In the genomic region with DNA sequence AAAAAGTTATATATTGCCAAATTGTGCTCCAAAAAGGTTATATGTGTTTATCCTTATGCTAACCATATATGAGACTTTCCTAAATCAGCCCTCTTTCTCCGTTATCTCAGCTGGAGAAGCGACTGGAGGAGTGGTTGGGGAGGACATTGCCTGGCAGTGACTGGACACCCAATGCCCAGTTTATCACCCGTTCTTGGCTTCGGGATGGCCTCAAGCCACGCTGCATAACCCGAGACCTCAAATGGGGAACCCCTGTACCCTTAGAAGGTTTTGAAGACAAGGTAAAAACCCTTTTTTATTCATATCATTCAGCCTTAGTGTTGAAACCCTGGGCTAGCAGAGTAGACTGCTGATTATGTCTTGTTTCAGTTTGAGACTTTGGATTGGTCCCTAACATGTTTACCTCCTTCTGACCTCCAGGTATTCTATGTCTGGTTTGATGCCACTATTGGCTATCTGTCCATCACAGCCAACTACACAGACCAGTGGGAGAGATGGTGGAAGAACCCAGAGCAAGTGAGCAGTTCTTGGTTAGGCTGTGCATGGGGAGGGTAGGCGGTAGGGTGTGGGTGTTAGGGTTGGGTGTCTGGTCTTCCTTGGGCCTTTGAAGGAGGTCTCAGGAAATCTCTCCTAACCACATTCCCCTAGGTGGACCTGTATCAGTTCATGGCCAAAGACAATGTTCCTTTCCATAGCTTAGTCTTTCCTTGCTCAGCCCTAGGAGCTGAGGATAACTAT, we compare ENCODE assay signal across 20 cellular contexts. TPM values are rescaled to one million over a fixed set of nuclear protein-coding genes. Genes with fewer than 3 reads are reported as not detected.
DNase-seq lines count a peak whose midpoint lies in the region; ATAC-seq and TF ChIP-seq lines count a peak whose summit lies in the region.
"Had no signal": no experiment of that assay in that cellular context is flagged by ENCODE, and none has a peak within 500 bp of the region (broad histone marks: within the 10 kb centered on the region; RNA-seq: fewer than 3 reads in every experiment).

No MANE protein-coding gene starts in this region.

- H3K9me3 ChIP-seq in CD4-positive, alpha-beta T cell (ENCODE audit: control insufficient read depth, low read length) = no peaks in the 10 kb centered on the region
- no peaks in the 10 kb centered on the region for H3K9me3 ChIP-seq in right lobe of liver
- H3K9me3 ChIP-seq: BLaER1 treated with 17β-estradiol and CSF1 and Interleukin-3, amounts not matched to agents 10 nM and 100 nM; left ventricle myocardium inferior; neutrophil had no signal

- no peak overlapping the region for H3K4me3 Mint-ChIP-seq in CD4-positive, alpha-beta T cell
- H3K4me3 Mint-ChIP-seq in HFFc6 (no peak overlapping the region), natural killer cell (no peak overlapping the region)
- no peak overlapping the region for H3K4me3 Mint-ChIP-seq in activated naive CD8-positive, alpha-beta T cell treated with anti-CD3 and anti-CD28 coated beads, Interleukin-2, amount 50 U/mL, for 24 hours

- peak overlapping the region; percentile 53 for H3K27ac Mint-ChIP-seq in CD4-positive, alpha-beta T cell
- peak overlapping the region; percentile 25; the same call in 1 of the 2 replicates for H3K27ac Mint-ChIP-seq in HFFc6
- peak overlapping the region; percentile 70 for H3K27ac Mint-ChIP-seq in activated naive CD8-positive, alpha-beta T cell treated with anti-CD3 and anti-CD28 coated beads, Interleukin-2, amount 50 U/mL, for 24 hours
- peak overlapping the region; percentile 26 to 60 for H3K27ac Mint-ChIP-seq in natural killer cell

- peaks cover 12 to 56% (median 26%) of the 10 kb centered on the region in 4 donors for H3K36me3 ChIP-seq in right lobe of liver

- POLR2A ChIA-PET in CD4-positive, alpha-beta T cell (lab: Charles Lee) = interaction anchor here (0.6 kb wide), 1 partner anchor 1773 kb away, joined by 3 read pairs; no protein-coding TSS in a partner anchor

- no peaks in the 10 kb centered on the region for H3K9me3 Mint-ChIP-seq in CD4-positive, alpha-beta T cell
- H3K9me3 Mint-ChIP-seq in HFFc6 (no peaks in the 10 kb centered on the region), natural killer cell (no peaks in the 10 kb centered on the region)
- no peaks in the 10 kb centered on the region for H3K9me3 Mint-ChIP-seq in activated naive CD8-positive, alpha-beta T cell treated with anti-CD3 and anti-CD28 coated beads, Interleukin-2, amount 50 U/mL, for 24 hours

- H3K4me1 ChIP-seq in right lobe of liver = no peaks in the 10 kb centered on the region

- TF ChIP-seq CTCF in CD4-positive, alpha-beta T cell (IDR thresholded peaks at IDR 0.05) = no peak
- TF ChIP-seq CTCF in HFFc6 (IDR thresholded peaks at IDR 0.05) = no peak
- no peak for TF ChIP-seq CTCF in natural killer cell (IDR thresholded peaks at IDR 0.05)
- TF ChIP-seq CTCF in right lobe of liver (IDR thresholded peaks at IDR 0.05) = no peak

- 90% methylated on average over 6 of the region's 7 CpGs for WGBS in right lobe of liver (ENCODE audit: insufficient coverage, low coverage, low lambda C conversion rate, missing lambda C conversion rate)

- no peaks in the 10 kb centered on the region for H3K27me3 ChIP-seq in CD4-positive, alpha-beta T cell (ENCODE audit: control insufficient read depth, insufficient read depth, low read length)
- no peaks in the 10 kb centered on the region for H3K27me3 ChIP-seq in right lobe of liver
- H3K27me3 ChIP-seq: BLaER1 treated with 17β-estradiol and CSF1 and Interleukin-3, amounts not matched to agents 10 nM and 100 nM; neutrophil had no signal

- CTCF ChIA-PET in CD4-positive, alpha-beta T cell (lab: Charles Lee) = interaction anchor here (1.5 kb wide), 1 partner anchor 35 kb away, joined by 3 read pairs; a partner anchor contains a TSS

- no peaks in the 10 kb centered on the region for H3K4me1 Mint-ChIP-seq in CD4-positive, alpha-beta T cell (ENCODE audit: low read depth)
- peaks cover 8% of the 10 kb centered on the region for H3K4me1 Mint-ChIP-seq in HFFc6 (ENCODE audit: low read depth)
- H3K4me1 Mint-ChIP-seq in activated naive CD8-positive, alpha-beta T cell treated with anti-CD3 and anti-CD28 coated beads, Interleukin-2, amount 50 U/mL, for 24 hours = peaks cover 2% of the 10 kb centered on the region
- peaks cover under 1 to 5% of the 10 kb centered on the region in 2 donors for H3K4me1 Mint-ChIP-seq in natural killer cell

- no peaks in the 10 kb centered on the region for H3K27me3 Mint-ChIP-seq in CD4-positive, alpha-beta T cell
- H3K27me3 Mint-ChIP-seq in HFFc6 (ENCODE audit: insufficient read depth) (peaks cover 11% of the 10 kb centered on the region; the same call in 1 of the 2 replicates), natural killer cell (ENCODE audit: low read depth in 2 of 2) (no peaks in the 10 kb centered on the region)
- no peaks in the 10 kb centered on the region for H3K27me3 Mint-ChIP-seq in activated naive CD8-positive, alpha-beta T cell treated with anti-CD3 and anti-CD28 coated beads, Interleukin-2, amount 50 U/mL, for 24 hours
- H3K27me3 Mint-ChIP-seq: brain had no signal

- DNase-seq in CD4-positive, alpha-beta T cell = no peak
- DNase-seq in HFFc6 (no peak), natural killer cell (no peak), right lobe of liver (no peak), A172 (ENCODE audit: low spot score) (no peak), HPDE6-E6E7 (ENCODE audit: extremely low spot score) (no peak)
- no peak for DNase-seq in activated naive CD8-positive, alpha-beta T cell treated with anti-CD3 and anti-CD28 coated beads, Interleukin-2, amount 50 U/mL, for 24 hours
- DNase-seq: activated CD8-positive, alpha-beta memory T cell treated with anti-CD3 and anti-CD28 coated beads, Interleukin-2, amount 50 U/mL, for 4 hours; DMS153; HCEC 1CT; Karpas-422; left ventricle myocardium inferior; NCI-H2081 treated with DMSO at 0.1 percent for 48 hours; RPMI8226; stimulated activated CD4-positive, alpha-beta T cell treated with anti-CD3 and anti-CD28 coated beads, Interleukin-4, amount 100 ng/mL, for 1 hour had no signal

- no peak for TF ChIP-seq POLR2A in right lobe of liver (IDR thresholded peaks at IDR 0.05)

- H3K27ac ChIP-seq in CD4-positive, alpha-beta T cell (ENCODE audit: low read depth, low read length) = peak overlapping the region; percentile 3
- no peak overlapping the region for H3K27ac ChIP-seq in right lobe of liver
- H3K27ac ChIP-seq: BLaER1 treated with 17β-estradiol and CSF1 and Interleukin-3, amounts not matched to agents 10 nM and 100 nM; left ventricle myocardium inferior; neutrophil had no signal

- intact Hi-C loops in CD4-positive, alpha-beta T cell (cut with DNase I, micrococcal nuclease) = no loop called here
- intact Hi-C loops in natural killer cell (cut with micrococcal nuclease) (no loop called here), right lobe of liver (cut with DNase I) (no loop called here)

- no peak overlapping the region for H3K4me3 ChIP-seq in right lobe of liver
- H3K4me3 ChIP-seq: BLaER1 treated with 17β-estradiol and CSF1 and Interleukin-3, amounts not matched to agents 10 nM and 100 nM; left ventricle myocardium inferior; smooth muscle cell had no signal

- peaks cover 71% of the 10 kb centered on the region for H3K36me3 Mint-ChIP-seq in CD4-positive, alpha-beta T cell (ENCODE audit: low read depth)
- H3K36me3 Mint-ChIP-seq in HFFc6 (ENCODE audit: low read depth) (peaks cover 50% of the 10 kb centered on the region), natural killer cell (peaks cover 21% of the 10 kb centered on the region)
- H3K36me3 Mint-ChIP-seq in activated naive CD8-positive, alpha-beta T cell treated with anti-CD3 and anti-CD28 coated beads, Interleukin-2, amount 50 U/mL, for 24 hours (ENCODE audit: low read depth) = peaks cover 61% of the 10 kb centered on the region

- no peak for ATAC-seq in CD4-positive, alpha-beta T cell (ENCODE audit: poor library complexity)
- no peak for ATAC-seq in activated naive CD8-positive, alpha-beta T cell treated with anti-CD3 and anti-CD28 coated beads, Interleukin-2, amount 50 U/mL, for 24 hours
- ATAC-seq in natural killer cell = peak in 1 of 3 donors; percentile 10
- ATAC-seq in right lobe of liver = no peak

RNA-seq across cellular contexts. Expression of a gene that starts 8.6 kb away (rescaled TPM):
- total RNA-seq in CD4-positive, alpha-beta T cell = 100 to 1,000 TPM; 145 TPM
- total RNA-seq in HFFc6 (2021; fragmentation: NEBNext Ultra II Directional; extraction: Animal tissue kit (Norgen Biotek cat#: 25700)) = 10 to 100 TPM in 4 of 6 experiments, 1 to 10 TPM in 2; 9.4 to 10.8 (median 10.2) TPM
- total RNA-seq in natural killer cell (100 to 1,000 TPM; 117 to 318 (median 182) TPM), right lobe of liver (10 to 100 TPM; 11.3 to 26.7 (median 18.7) TPM)
- total RNA-seq in A172 (2014; rRNA removed; shearing (Covaris generic)) = 45.3 and 46.9 TPM in 2 replicates

RNA-seq across cellular contexts. Expression of a gene that starts 10.9 kb away (rescaled TPM):
- 10 to 100 TPM; 72.4 to 74.7 TPM for total RNA-seq in CD4-positive, alpha-beta T cell
- 10 to 100 TPM; 40.7 to 43.6 (median 42.1) TPM for total RNA-seq in HFFc6 (2021; fragmentation: NEBNext Ultra II Directional; extraction: Animal tissue kit (Norgen Biotek cat#: 25700))
- total RNA-seq in natural killer cell (100 to 1,000 TPM; 130 to 142 (median 139) TPM), right lobe of liver (10 to 100 TPM in 5 of 6 experiments, 1 to 10 TPM in 1; 7.4 to 61.1 (median 39.3) TPM)
- 2.3 and 11.8 TPM in 2 replicates for total RNA-seq in A172 (2014; rRNA removed; shearing (Covaris generic))

RNA-seq across cellular contexts. Expression of a gene that starts 23.9 kb away (rescaled TPM):
- total RNA-seq in CD4-positive, alpha-beta T cell = 100 to 1,000 TPM; 203 to 204 TPM
- total RNA-seq in HFFc6 (2021; fragmentation: NEBNext Ultra II Directional; extraction: Animal tissue kit (Norgen Biotek cat#: 25700)) = 100 to 1,000 TPM; 179 to 207 (median 193) TPM
- total RNA-seq in natural killer cell = 100 to 1,000 TPM; 200 to 237 (median 218) TPM
- total RNA-seq in right lobe of liver = 10 to 100 TPM; 53.4 to 66.6 (median 60.4) TPM
- 86.0 and 319 TPM in 2 replicates for total RNA-seq in A172 (2014; rRNA removed; shearing (Covaris generic))

RNA-seq across cellular contexts. Expression of a gene that starts 32.1 kb away (rescaled TPM):
- 100 to 1,000 TPM; 354 to 370 TPM for total RNA-seq in CD4-positive, alpha-beta T cell
- total RNA-seq in HFFc6 (2021; fragmentation: NEBNext Ultra II Directional; extraction: Animal tissue kit (Norgen Biotek cat#: 25700)) = under 1 TPM in 5 of 6 experiments, not detected in 1; 0.11 to 0.85 (median 0.21) TPM
- 1,000 to 10,000 TPM in 2 of 3 donors, 100 to 1,000 TPM in 1; 558 to 1,091 (median 1,015) TPM for total RNA-seq in natural killer cell
- 10 to 100 TPM in 1 of 6 experiments, 1 to 10 TPM in 5; 3.5 to 11.0 (median 6.8) TPM for total RNA-seq in right lobe of liver
- 0.43 and 0.79 TPM in 2 replicates for total RNA-seq in A172 (2014; rRNA removed; shearing (Covaris generic))
- total RNA-seq: NCI-H460 had no signal

RNA-seq across cellular contexts. Expression of a gene that starts 35.2 kb away (rescaled TPM):
- total RNA-seq in CD4-positive, alpha-beta T cell = 10 to 100 TPM; 39.6 TPM
- total RNA-seq in HFFc6 (2021; fragmentation: NEBNext Ultra II Directional; extraction: Animal tissue kit (Norgen Biotek cat#: 25700)) = 100 to 1,000 TPM; 110 to 123 (median 116) TPM
- total RNA-seq in natural killer cell (10 to 100 TPM; 65.5 to 76.5 (median 71.8) TPM), right lobe of liver (10 to 100 TPM; 28.4 to 80.0 (median 36.0) TPM)
- total RNA-seq in A172 (2014; rRNA removed; shearing (Covaris generic)) = 133 and 149 TPM in 2 replicates
